In the genomic region with DNA sequence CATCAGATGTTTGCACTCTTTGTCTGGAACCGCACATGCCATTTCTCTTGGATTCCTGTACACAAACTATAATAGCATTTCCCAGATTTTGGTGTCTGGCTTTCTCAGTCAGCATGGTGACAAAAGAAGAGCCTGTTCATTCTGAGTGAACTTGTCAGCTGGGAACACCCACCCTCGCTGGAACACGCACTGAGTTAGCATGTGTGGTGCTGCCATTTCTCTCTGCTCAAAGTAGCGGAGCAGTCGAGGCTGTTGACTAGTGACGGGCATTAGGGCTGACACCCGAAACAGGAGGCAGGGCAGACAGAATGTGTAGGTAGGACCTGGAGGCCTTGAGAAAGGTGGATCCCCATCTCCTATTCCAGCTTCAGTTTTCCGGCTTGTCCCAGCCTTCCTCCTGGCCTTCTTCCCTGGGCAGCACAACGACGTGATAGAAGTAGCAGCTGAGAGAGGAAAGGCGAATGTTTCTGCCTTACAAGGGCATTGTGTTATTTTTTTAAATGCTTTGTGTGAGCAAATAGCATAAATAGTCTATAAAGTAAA, we compare ENCODE assay signal across 14 cellular contexts.
DNase-seq lines count a peak whose midpoint lies in the region; ATAC-seq and TF ChIP-seq lines count a peak whose summit lies in the region.
"Had no signal": no experiment of that assay in that cellular context is flagged by ENCODE, and none has a peak within 500 bp of the region (broad histone marks: within the 10 kb centered on the region; RNA-seq: fewer than 3 reads in every experiment).

No MANE protein-coding gene starts in this region.

- ATAC-seq in Right ventricle myocardium inferior (no peak), HG03196 (IDR thresholded peaks at IDR 0.05; ENCODE audit: unreplicated experiment) (no peak)

- H3K4me2 ChIP-seq in neural cell (ENCODE audit: low read length), result no peak overlapping the region
- H3K4me2 ChIP-seq: KMS-11 had no signal

- intact Hi-C loops in left ventricle myocardium inferior (cut with micrococcal nuclease), result no loop called here
- intact Hi-C loops in Right ventricle myocardium inferior (cut with DNase I), result loop anchor here (5.0 kb wide), 1 partner anchor 124 kb away; no protein-coding TSS in a partner anchor
- intact Hi-C loops in uterus (cut with DNase I; ENCODE audit: low total_unique reads), result no loop called here

- no peak overlapping the region for H3K4me3 ChIP-seq in left ventricle myocardium inferior
- H3K4me3 ChIP-seq in neural cell (ENCODE audit: low read length), result no peak overlapping the region
- H3K4me3 ChIP-seq in uterus, result no peak overlapping the region
- H3K4me3 ChIP-seq: coronary artery, SK-N-MC, testis had no signal

- TF ChIP-seq CTCF in left ventricle myocardium inferior (IDR thresholded peaks at IDR 0.05; ENCODE audit: borderline replicate concordance), result no peak
- no peak for TF ChIP-seq CTCF in neural cell (IDR thresholded peaks at IDR 0.05; ENCODE audit: poor library complexity, severe bottlenecking)
- no peak for TF ChIP-seq CTCF in uterus (IDR thresholded peaks at IDR 0.05)

- H3K36me3 ChIP-seq in left ventricle myocardium inferior (no peaks in the 10 kb centered on the region), neural cell (ENCODE audit: insufficient read depth, low read length) (peaks cover 6% of the 10 kb centered on the region), uterus (no peaks in the 10 kb centered on the region)

- H3K27ac ChIP-seq in left ventricle myocardium inferior (replicated peaks) (peak overlapping the region; percentile 82), epithelial cell of prostate (peak overlapping the region; percentile 82), neural cell (ENCODE audit: low read length) (peak overlapping the region; percentile 40), uterus (peak overlapping the region; percentile 21 to 49)
- H3K27ac ChIP-seq: coronary artery, KMS-11, SK-N-MC, testis had no signal

- H3K79me2 ChIP-seq in neural cell (replicated peaks; ENCODE audit: insufficient read depth, low read length), result peaks cover 18% of the 10 kb centered on the region

- no peak overlapping the region for H2AFZ ChIP-seq in neural cell (ENCODE audit: low read depth, low read length)

- no peak for TF ChIP-seq POLR2A in uterus (IDR thresholded peaks at IDR 0.05)

- TF ChIP-seq RAD21 in neural cell (conservative IDR thresholded peaks at IDR 0.05), result no peak

- no peak for TF ChIP-seq EP300 in neural cell (conservative IDR thresholded peaks at IDR 0.05; ENCODE audit: poor library complexity, severe bottlenecking)

- H3K9me3 ChIP-seq in left ventricle myocardium inferior (replicated peaks), result no peaks in the 10 kb centered on the region
- no peaks in the 10 kb centered on the region for H3K9me3 ChIP-seq in neural cell (ENCODE audit: low read length)
- H3K9me3 ChIP-seq in uterus, result no peaks in the 10 kb centered on the region
- H3K9me3 ChIP-seq: testis had no signal

- H3K27me3 ChIP-seq in left ventricle myocardium inferior (ENCODE audit: low read depth) (no peaks in the 10 kb centered on the region), neural cell (ENCODE audit: insufficient read depth, low read depth, low read length) (no peaks in the 10 kb centered on the region), uterus (no peaks in the 10 kb centered on the region)
- H3K27me3 ChIP-seq: testis had no signal

- peaks cover 3% of the 10 kb centered on the region for H3F3A ChIP-seq in neural cell (ENCODE audit: insufficient read depth, low read length, poor library complexity, severe bottlenecking)

- no peaks in the 10 kb centered on the region for H3K9me2 ChIP-seq in neural cell (ENCODE audit: insufficient read depth, low read length)

- H3K4me1 ChIP-seq in left ventricle myocardium inferior (peaks cover 78% of the 10 kb centered on the region), uterus (no peaks in the 10 kb centered on the region)
- H3K4me1 ChIP-seq: testis had no signal

- H3K9ac ChIP-seq in neural cell (ENCODE audit: low read length), result no peak overlapping the region
- H3K9ac ChIP-seq: KMS-11 had no signal

- DNase-seq in left ventricle myocardium inferior (no peak), Right ventricle myocardium inferior (ENCODE audit: missing footprints) (no peak), epithelial cell of prostate (ENCODE audit: low read depth, low spot score) (no peak), uterus (no peak), HCEC 1CT (no peak)
- no peak for DNase-seq in activated CD4-positive, alpha-beta T cell treated with anti-CD3 and anti-CD28 coated beads for 4 hours
- DNase-seq: naive B cell, NCI-H1694 treated with DMSO at 0.1 percent for 48 hours, testis had no signal

- no peaks in the 10 kb centered on the region for H4K20me1 ChIP-seq in neural cell (ENCODE audit: insufficient read depth)

TF ChIP-seq in neural cell, 6 proteins besides CTCF, POLR2A, EP300 and RAD21:
- TF ChIP-seq POLR2AphosphoS5 (IDR thresholded peaks at IDR 0.05), result no peak
- TF ChIP-seq SMC3 (conservative IDR thresholded peaks at IDR 0.05; ENCODE audit: poor library complexity), result no peak
- TF ChIP-seq EZH2 (IDR thresholded peaks at IDR 0.05; ENCODE audit: borderline replicate concordance, insufficient read depth, low read length, poor library complexity, severe bottlenecking), result no peak
- no peak for TF ChIP-seq MXI1 (conservative IDR thresholded peaks at IDR 0.05; ENCODE audit: poor library complexity, severe bottlenecking)
- TF ChIP-seq TAF1 (IDR thresholded peaks at IDR 0.05; ENCODE audit: low read depth), result no peak
- TF ChIP-seq, protein P1, sequence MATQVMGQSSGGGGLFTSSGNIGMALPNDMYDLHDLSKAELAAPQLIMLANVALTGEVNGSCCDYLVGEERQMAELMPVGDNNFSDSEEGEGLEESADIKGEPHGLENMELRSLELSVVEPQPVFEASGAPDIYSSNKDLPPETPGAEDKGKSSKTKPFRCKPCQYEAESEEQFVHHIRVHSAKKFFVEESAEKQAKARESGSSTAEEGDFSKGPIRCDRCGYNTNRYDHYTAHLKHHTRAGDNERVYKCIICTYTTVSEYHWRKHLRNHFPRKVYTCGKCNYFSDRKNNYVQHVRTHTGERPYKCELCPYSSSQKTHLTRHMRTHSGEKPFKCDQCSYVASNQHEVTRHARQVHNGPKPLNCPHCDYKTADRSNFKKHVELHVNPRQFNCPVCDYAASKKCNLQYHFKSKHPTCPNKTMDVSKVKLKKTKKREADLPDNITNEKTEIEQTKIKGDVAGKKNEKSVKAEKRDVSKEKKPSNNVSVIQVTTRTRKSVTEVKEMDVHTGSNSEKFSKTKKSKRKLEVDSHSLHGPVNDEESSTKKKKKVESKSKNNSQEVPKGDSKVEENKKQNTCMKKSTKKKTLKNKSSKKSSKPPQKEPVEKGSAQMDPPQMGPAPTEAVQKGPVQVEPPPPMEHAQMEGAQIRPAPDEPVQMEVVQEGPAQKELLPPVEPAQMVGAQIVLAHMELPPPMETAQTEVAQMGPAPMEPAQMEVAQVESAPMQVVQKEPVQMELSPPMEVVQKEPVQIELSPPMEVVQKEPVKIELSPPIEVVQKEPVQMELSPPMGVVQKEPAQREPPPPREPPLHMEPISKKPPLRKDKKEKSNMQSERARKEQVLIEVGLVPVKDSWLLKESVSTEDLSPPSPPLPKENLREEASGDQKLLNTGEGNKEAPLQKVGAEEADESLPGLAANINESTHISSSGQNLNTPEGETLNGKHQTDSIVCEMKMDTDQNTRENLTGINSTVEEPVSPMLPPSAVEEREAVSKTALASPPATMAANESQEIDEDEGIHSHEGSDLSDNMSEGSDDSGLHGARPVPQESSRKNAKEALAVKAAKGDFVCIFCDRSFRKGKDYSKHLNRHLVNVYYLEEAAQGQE (IDR thresholded peaks at IDR 0.05; ENCODE audit: borderline replicate concordance), result no peak
TF ChIP-seq in neural cell: peak in this region for 0.
